In the genomic region with DNA sequence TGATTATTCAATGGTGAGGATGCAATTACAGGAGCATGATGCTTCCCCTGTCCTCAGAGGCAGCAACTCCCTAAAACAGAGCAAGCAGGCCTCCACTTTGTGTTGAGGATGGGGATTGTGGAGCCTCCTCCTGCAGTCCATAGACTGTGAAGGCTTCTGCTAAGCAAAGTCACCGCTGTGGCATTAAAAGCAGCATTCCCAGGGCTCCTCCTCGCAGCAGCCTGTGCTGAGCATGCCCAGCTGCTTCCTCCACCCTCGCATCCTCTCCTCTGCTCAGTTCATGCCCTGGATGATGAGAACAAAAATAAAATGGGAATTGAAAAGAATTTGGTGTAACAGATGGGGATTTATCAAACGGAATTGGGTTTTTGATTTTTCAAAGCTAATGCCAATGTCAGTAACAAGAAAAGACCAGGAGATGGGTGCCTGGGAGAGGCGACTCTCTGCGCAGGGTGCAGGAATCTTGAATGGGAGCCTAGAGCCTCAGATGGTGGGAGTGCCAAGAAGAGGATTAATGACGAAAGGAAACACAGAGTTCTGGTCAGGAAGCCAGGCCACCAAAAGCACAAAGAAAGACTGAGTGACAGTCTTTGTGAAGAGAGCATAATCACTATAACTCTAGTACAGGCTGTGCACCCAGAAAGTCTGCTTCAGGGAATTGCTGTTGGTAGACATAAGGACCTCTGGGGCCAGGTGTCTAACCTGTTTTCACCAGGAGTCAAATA, we compare ENCODE assay signal across 1 cellular context.
TF ChIP-seq lines count a peak whose summit lies in the region.

No MANE protein-coding gene starts in this region.

TF ChIP-seq in H1, 55 proteins besides CTCF, POLR2A, EP300 and RAD21 (continued from another document):
- no peak for TF ChIP-seq MAFK (IDR thresholded peaks at IDR 0.05; ENCODE audit: low read depth, low read length)
- no peak for TF ChIP-seq TEAD4 (IDR thresholded peaks at IDR 0.05; ENCODE audit: low read depth, low read length)
- TF ChIP-seq NANOG (IDR thresholded peaks at IDR 0.05; ENCODE audit: insufficient read depth, low read depth, low read length, poor library complexity, severe bottlenecking): no peak
- TF ChIP-seq, protein P1, sequence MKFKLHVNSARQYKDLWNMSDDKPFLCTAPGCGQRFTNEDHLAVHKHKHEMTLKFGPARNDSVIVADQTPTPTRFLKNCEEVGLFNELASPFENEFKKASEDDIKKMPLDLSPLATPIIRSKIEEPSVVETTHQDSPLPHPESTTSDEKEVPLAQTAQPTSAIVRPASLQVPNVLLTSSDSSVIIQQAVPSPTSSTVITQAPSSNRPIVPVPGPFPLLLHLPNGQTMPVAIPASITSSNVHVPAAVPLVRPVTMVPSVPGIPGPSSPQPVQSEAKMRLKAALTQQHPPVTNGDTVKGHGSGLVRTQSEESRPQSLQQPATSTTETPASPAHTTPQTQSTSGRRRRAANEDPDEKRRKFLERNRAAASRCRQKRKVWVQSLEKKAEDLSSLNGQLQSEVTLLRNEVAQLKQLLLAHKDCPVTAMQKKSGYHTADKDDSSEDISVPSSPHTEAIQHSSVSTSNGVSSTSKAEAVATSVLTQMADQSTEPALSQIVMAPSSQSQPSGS (IDR thresholded peaks at IDR 0.05; ENCODE audit: low read length): no peak
- no peak for TF ChIP-seq SIN3A (conservative IDR thresholded peaks at IDR 0.05 in 1 of 2, IDR thresholded peaks at IDR 0.05 in 1 of 2; ENCODE audit: low read depth in 1 of 2, low read length in 2 of 2)
- no peak for TF ChIP-seq RXRA (IDR thresholded peaks at IDR 0.05; ENCODE audit: insufficient read depth, low read depth, low read length)
- no peak for TF ChIP-seq SIRT6 (IDR thresholded peaks at IDR 0.05; ENCODE audit: low read length)
